8 cellular contexts compared by ENCODE assay signal in genomic region chr7:154927624-154928125, GRCh38.
DNase-seq lines count a peak whose midpoint lies in the region; ATAC-seq and TF ChIP-seq lines count a peak whose summit lies in the region.

No MANE protein-coding gene starts in this region.

- H3K4me3 Mint-ChIP-seq in activated naive CD4-positive, alpha-beta T cell treated with anti-CD3 and anti-CD28 coated beads, Interleukin-2, amount 50 U/mL, for 24 hours = peak overlapping the region; percentile 94

- no peaks in the 10 kb centered on the region for H3K9me3 ChIP-seq in SK-N-MC (ENCODE audit: low read depth, low read length)
- H3K9me3 ChIP-seq in upper lobe of right lung = no peaks in the 10 kb centered on the region

- peak; percentile 72 for TF ChIP-seq CTCF in upper lobe of right lung (IDR thresholded peaks at IDR 0.05)

- DNase-seq in G401 (ENCODE audit: low spot score) (peak; percentile 94), HEK293T (ENCODE audit: extremely low spot score) (peak; percentile 66), NAMALWA (ENCODE audit: low spot score) (peak; percentile 93), SK-N-MC (ENCODE audit: low read depth, low spot score) (peak; percentile 77), globus pallidus (ENCODE audit: low spot score) (peak; percentile 83), pons (ENCODE audit: low spot score) (peak; percentile 94), upper lobe of right lung (no peak)

- POLR2A ChIA-PET in HEK293T (lab: Yijun Ruan, JAX) = interaction anchor here (0.6 to 1.7 kb wide), 3 partner anchors 26 to 75 kb away, joined by 3 to 8 read pairs (median 4); partner anchors contain the start of gene PAXIP1

- intact Hi-C loops in upper lobe of right lung (cut with DNase I) = loop anchor here (10.0 kb wide), 1 partner anchor 417 kb away; no protein-coding TSS in a partner anchor

- H3K36me3 Mint-ChIP-seq in activated naive CD4-positive, alpha-beta T cell treated with anti-CD3 and anti-CD28 coated beads, Interleukin-2, amount 50 U/mL, for 24 hours = no peaks in the 10 kb centered on the region

- CTCF ChIA-PET in HEK293T (lab: Yijun Ruan, JAX) = interaction anchor here (0.6 to 2.2 kb wide), 21 partner anchors 13 to 653 kb away, joined by 3 to 15 read pairs (median 3); no protein-coding TSS in a partner anchor

- H3K9ac ChIP-seq in SK-N-MC (ENCODE audit: insufficient read length) = peak overlapping the region; percentile 65

- H3K36me3 ChIP-seq in SK-N-MC (ENCODE audit: insufficient read depth, low read length) (no peaks in the 10 kb centered on the region), upper lobe of right lung (no peaks in the 10 kb centered on the region)

- peaks cover 34% of the 10 kb centered on the region for H3K4me1 Mint-ChIP-seq in activated naive CD4-positive, alpha-beta T cell treated with anti-CD3 and anti-CD28 coated beads, Interleukin-2, amount 50 U/mL, for 24 hours

- H3K4me3 ChIP-seq in SK-N-MC = peak overlapping the region; percentile 79
- peak overlapping the region; percentile 62 for H3K4me3 ChIP-seq in upper lobe of right lung

- peak overlapping the region; percentile 97 for H3K27ac Mint-ChIP-seq in activated naive CD4-positive, alpha-beta T cell treated with anti-CD3 and anti-CD28 coated beads, Interleukin-2, amount 50 U/mL, for 24 hours

- in situ Hi-C loops in G401 (cut with HindIII; ENCODE audit: low sequenced_read_pairs) = no loop called here

- H3K27ac ChIP-seq in SK-N-MC = no peak overlapping the region
- peak overlapping the region; percentile 87 for H3K27ac ChIP-seq in upper lobe of right lung

- H3K27me3 Mint-ChIP-seq in activated naive CD4-positive, alpha-beta T cell treated with anti-CD3 and anti-CD28 coated beads, Interleukin-2, amount 50 U/mL, for 24 hours = no peaks in the 10 kb centered on the region

- H3K9me3 Mint-ChIP-seq in activated naive CD4-positive, alpha-beta T cell treated with anti-CD3 and anti-CD28 coated beads, Interleukin-2, amount 50 U/mL, for 24 hours = no peaks in the 10 kb centered on the region

- no peaks in the 10 kb centered on the region for H3K27me3 ChIP-seq in upper lobe of right lung

- no peaks in the 10 kb centered on the region for H3K4me1 ChIP-seq in upper lobe of right lung

- ATAC-seq in upper lobe of right lung = peak; percentile 87

TF ChIP-seq in HEK293T, 16 proteins besides CTCF, POLR2A, EP300 and RAD21:
- no peak for TF ChIP-seq CTBP1 (IDR thresholded peaks at IDR 0.05; ENCODE audit: borderline replicate concordance)
- no peak for TF ChIP-seq ZNF384 (IDR thresholded peaks at IDR 0.05)
- TF ChIP-seq SP1 (IDR thresholded peaks at IDR 0.05) = no peak
- TF ChIP-seq SUZ12 (IDR thresholded peaks at IDR 0.05) = no peak
- no peak for TF ChIP-seq BHLHE40 (IDR thresholded peaks at IDR 0.05; ENCODE audit: borderline replicate concordance)
- no peak for TF ChIP-seq TARDBP (IDR thresholded peaks at IDR 0.05)
- no peak for TF ChIP-seq FOXK2 (IDR thresholded peaks at IDR 0.05)
- no peak for TF ChIP-seq FOXM1 (IDR thresholded peaks at IDR 0.05; ENCODE audit: borderline replicate concordance)
- TF ChIP-seq PKNOX1 (IDR thresholded peaks at IDR 0.05) = no peak
- no peak for TF ChIP-seq LEF1 (IDR thresholded peaks at IDR 0.05; ENCODE audit: borderline replicate concordance)
- no peak for TF ChIP-seq L3MBTL2 (conservative IDR thresholded peaks at IDR 0.05)
- TF ChIP-seq ARNT (IDR thresholded peaks at IDR 0.05) = no peak
- no peak for TF ChIP-seq FOXA1 (IDR thresholded peaks at IDR 0.05)
- TF ChIP-seq NFRKB (IDR thresholded peaks at IDR 0.05) = no peak
TF ChIP-seq in HEK293T: peak in this region for 0.
